ENCODE assay signal across 8 cellular contexts in the genomic region with DNA sequence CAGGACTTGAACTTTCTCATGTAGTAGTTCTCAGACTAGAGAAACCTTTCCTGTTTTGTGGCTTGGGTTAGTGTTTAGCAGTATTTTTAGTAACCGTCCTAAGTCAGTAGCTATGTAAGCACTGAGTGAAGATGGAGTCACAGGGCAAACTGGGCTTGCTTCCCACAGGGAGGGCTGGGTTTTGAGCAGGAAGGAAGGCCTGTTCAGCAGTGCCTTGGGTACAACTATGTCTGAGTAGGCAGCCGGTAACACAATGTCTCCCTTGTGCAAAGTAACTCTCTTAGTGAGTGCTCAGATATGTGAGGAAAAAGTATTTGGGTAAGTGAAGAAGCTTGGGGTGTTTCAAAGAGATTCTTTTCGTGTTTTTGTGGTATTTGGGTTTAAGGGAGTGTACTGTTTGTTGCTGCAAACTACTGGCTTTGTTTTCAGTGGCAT.
DNase-seq lines count a peak whose midpoint lies in the region; ATAC-seq and TF ChIP-seq lines count a peak whose summit lies in the region.

No MANE protein-coding gene starts in this region.

- peaks cover 8% of the 10 kb centered on the region for H3K4me1 Mint-ChIP-seq in GM23338

- no peaks in the 10 kb centered on the region for H3K9me3 ChIP-seq in right lobe of liver
- peaks cover 0 to 12% (median 0%) of the 10 kb centered on the region in 4 donors for H3K9me3 ChIP-seq in stomach

- H3K4me2 ChIP-seq in GM23338 = no peak overlapping the region

- TF ChIP-seq EP300 in stomach (IDR thresholded peaks at IDR 0.05) = no peak

- H2AFZ ChIP-seq in GM23338 = no peak overlapping the region

- H3K27ac Mint-ChIP-seq in GM23338 = peak overlapping the region; percentile 79

- H3K4me1 ChIP-seq in GM23338 (ENCODE audit: insufficient read depth) (no peaks in the 10 kb centered on the region), right lobe of liver (no peaks in the 10 kb centered on the region), stomach (peaks cover 14 to 56% (median 32%) of the 10 kb centered on the region in 4 donors)

- CTCF ChIA-PET in RWPE1 (lab: Yijun Ruan, JAX) = interaction anchor here (0.6 to 0.8 kb wide), 2 partner anchors 23 to 112 kb away, joined by 3 to 4 read pairs; no protein-coding TSS in a partner anchor

- H3K27ac ChIP-seq in GM23338 (ENCODE audit: low read depth) = no peak overlapping the region
- peak overlapping the region; percentile 41; the same call in 1 of the 2 replicates for H3K27ac ChIP-seq in RWPE1
- peak overlapping the region in 2 of 3 donors; percentile 1 to 30 for H3K27ac ChIP-seq in right lobe of liver
- peak overlapping the region; percentile 51 to 86 (median 76) for H3K27ac ChIP-seq in stomach

- H3K4me3 Mint-ChIP-seq in GM23338 = no peak overlapping the region

- H3K36me3 Mint-ChIP-seq in GM23338 (ENCODE audit: low read depth) = peaks cover 19% of the 10 kb centered on the region

- peak; percentile 95 for DNase-seq in Ammon's horn (ENCODE audit: low spot score)
- DNase-seq in GM23338 (ENCODE audit: low spot score) = peak; percentile 43
- DNase-seq in RWPE1 (ENCODE audit: low spot score) = peak; percentile 54
- peak; percentile 76 to 96 for DNase-seq in dermis microvascular lymphatic vessel endothelial cell (ENCODE audit: low read depth in 2 of 2)
- peak; percentile 39 to 63 (median 59) for DNase-seq in right lobe of liver
- DNase-seq in stomach = peak; percentile 90

- intact Hi-C loops in right lobe of liver (cut with DNase I) = no loop called here
- intact Hi-C loops in stomach (cut with DNase I; ENCODE audit: low total_unique reads) = no loop called here

- no peaks in the 10 kb centered on the region for H3K27me3 Mint-ChIP-seq in GM23338 (ENCODE audit: insufficient read depth, low read depth, poor library complexity)

- peak; percentile 82 for ATAC-seq in GM23338
- ATAC-seq in right lobe of liver = peak; percentile 78 to 97 (median 91)
- no peak for ATAC-seq in GM19023 (IDR thresholded peaks at IDR 0.05; ENCODE audit: unreplicated experiment)
- ATAC-seq in HG03135 (IDR thresholded peaks at IDR 0.05; ENCODE audit: unreplicated experiment) = no peak

- POLR2A ChIA-PET in RWPE1 (lab: Yijun Ruan, JAX; ENCODE audit: low non-redundant PET) = no interaction called here

- WGBS in right lobe of liver (ENCODE audit: insufficient coverage, low coverage, low lambda C conversion rate, missing lambda C conversion rate) = 43% methylated on average over 3 of the region's 3 CpGs
- WGBS in stomach, 5 donors = 3 to 11% (median 4%) methylated on average over 3 of the region's 3 CpGs

- H3K79me2 ChIP-seq in GM23338 (replicated peaks; ENCODE audit: insufficient read depth) = no peaks in the 10 kb centered on the region

- TF ChIP-seq CTCF in GM23338 (conservative IDR thresholded peaks at IDR 0.05; ENCODE audit: low read depth in 2 of 2) = no peak
- TF ChIP-seq CTCF in RWPE1 (conservative IDR thresholded peaks at IDR 0.05; ENCODE audit: low read depth) = no peak
- TF ChIP-seq CTCF in right lobe of liver (IDR thresholded peaks at IDR 0.05) = no peak
- no peak for TF ChIP-seq CTCF in stomach (IDR thresholded peaks at IDR 0.05)

- H3K4me3 ChIP-seq in GM23338 (no peak overlapping the region), right lobe of liver (no peak overlapping the region), stomach (peak overlapping the region in 3 of 4 donors; percentile 12 to 19 (median 17))

- no peaks in the 10 kb centered on the region; the same call in 1 of the 2 replicates for H4K20me1 ChIP-seq in GM23338 (replicated peaks; ENCODE audit: insufficient read depth)

- peaks cover 2% of the 10 kb centered on the region; the same call in 1 of the 3 replicates for H3K9me3 Mint-ChIP-seq in GM23338

- TF ChIP-seq POLR2A in right lobe of liver (IDR thresholded peaks at IDR 0.05) (no peak), stomach (IDR thresholded peaks at IDR 0.05) (peak in 1 of 4 donors; percentile 16)

- H3F3A ChIP-seq in GM23338 (replicated peaks; ENCODE audit: low read depth) = no peaks in the 10 kb centered on the region

- H3K36me3 ChIP-seq in GM23338 (ENCODE audit: insufficient read depth) = no peaks in the 10 kb centered on the region
- no peaks in the 10 kb centered on the region for H3K36me3 ChIP-seq in right lobe of liver
- peaks cover 0 to 15% (median 10%) of the 10 kb centered on the region in 4 donors for H3K36me3 ChIP-seq in stomach

- H3K27me3 ChIP-seq in GM23338 (ENCODE audit: insufficient read depth) = no peaks in the 10 kb centered on the region
- H3K27me3 ChIP-seq in right lobe of liver = no peaks in the 10 kb centered on the region
- no peaks in the 10 kb centered on the region for H3K27me3 ChIP-seq in stomach

- no peaks in the 10 kb centered on the region for H3K9me2 ChIP-seq in GM23338 (ENCODE audit: insufficient read depth)

TF ChIP-seq in GM23338, 12 proteins besides CTCF, POLR2A, EP300 and RAD21 (continues in another document):
- TF ChIP-seq, protein P1, sequence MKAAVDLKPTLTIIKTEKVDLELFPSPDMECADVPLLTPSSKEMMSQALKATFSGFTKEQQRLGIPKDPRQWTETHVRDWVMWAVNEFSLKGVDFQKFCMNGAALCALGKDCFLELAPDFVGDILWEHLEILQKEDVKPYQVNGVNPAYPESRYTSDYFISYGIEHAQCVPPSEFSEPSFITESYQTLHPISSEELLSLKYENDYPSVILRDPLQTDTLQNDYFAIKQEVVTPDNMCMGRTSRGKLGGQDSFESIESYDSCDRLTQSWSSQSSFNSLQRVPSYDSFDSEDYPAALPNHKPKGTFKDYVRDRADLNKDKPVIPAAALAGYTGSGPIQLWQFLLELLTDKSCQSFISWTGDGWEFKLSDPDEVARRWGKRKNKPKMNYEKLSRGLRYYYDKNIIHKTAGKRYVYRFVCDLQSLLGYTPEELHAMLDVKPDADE (IDR thresholded peaks at IDR 0.05) = no peak
- TF ChIP-seq ZNF114 (CRISPR knock-in tag; IDR thresholded peaks at IDR 0.05) = no peak
- no peak for TF ChIP-seq STAT1 (IDR thresholded peaks at IDR 0.05; ENCODE audit: unreplicated experiment)
- TF ChIP-seq EZH2 (IDR thresholded peaks at IDR 0.05; ENCODE audit: low read depth, unreplicated experiment) = no peak
- no peak for TF ChIP-seq NANOG (IDR thresholded peaks at IDR 0.05; ENCODE audit: borderline replicate concordance)
- TF ChIP-seq JUNB (IDR thresholded peaks at IDR 0.05; ENCODE audit: unreplicated experiment) = no peak
- TF ChIP-seq CREB1 (CRISPR knock-in tag; IDR thresholded peaks at IDR 0.05; ENCODE audit: low read depth) = no peak
- TF ChIP-seq, protein P2, sequence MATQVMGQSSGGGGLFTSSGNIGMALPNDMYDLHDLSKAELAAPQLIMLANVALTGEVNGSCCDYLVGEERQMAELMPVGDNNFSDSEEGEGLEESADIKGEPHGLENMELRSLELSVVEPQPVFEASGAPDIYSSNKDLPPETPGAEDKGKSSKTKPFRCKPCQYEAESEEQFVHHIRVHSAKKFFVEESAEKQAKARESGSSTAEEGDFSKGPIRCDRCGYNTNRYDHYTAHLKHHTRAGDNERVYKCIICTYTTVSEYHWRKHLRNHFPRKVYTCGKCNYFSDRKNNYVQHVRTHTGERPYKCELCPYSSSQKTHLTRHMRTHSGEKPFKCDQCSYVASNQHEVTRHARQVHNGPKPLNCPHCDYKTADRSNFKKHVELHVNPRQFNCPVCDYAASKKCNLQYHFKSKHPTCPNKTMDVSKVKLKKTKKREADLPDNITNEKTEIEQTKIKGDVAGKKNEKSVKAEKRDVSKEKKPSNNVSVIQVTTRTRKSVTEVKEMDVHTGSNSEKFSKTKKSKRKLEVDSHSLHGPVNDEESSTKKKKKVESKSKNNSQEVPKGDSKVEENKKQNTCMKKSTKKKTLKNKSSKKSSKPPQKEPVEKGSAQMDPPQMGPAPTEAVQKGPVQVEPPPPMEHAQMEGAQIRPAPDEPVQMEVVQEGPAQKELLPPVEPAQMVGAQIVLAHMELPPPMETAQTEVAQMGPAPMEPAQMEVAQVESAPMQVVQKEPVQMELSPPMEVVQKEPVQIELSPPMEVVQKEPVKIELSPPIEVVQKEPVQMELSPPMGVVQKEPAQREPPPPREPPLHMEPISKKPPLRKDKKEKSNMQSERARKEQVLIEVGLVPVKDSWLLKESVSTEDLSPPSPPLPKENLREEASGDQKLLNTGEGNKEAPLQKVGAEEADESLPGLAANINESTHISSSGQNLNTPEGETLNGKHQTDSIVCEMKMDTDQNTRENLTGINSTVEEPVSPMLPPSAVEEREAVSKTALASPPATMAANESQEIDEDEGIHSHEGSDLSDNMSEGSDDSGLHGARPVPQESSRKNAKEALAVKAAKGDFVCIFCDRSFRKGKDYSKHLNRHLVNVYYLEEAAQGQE (IDR thresholded peaks at IDR 0.05; ENCODE audit: unreplicated experiment) = no peak
- no peak for TF ChIP-seq EZH2phosphoT487 (IDR thresholded peaks at IDR 0.05; ENCODE audit: unreplicated experiment)
- no peak for TF ChIP-seq POLR2AphosphoS5 (IDR thresholded peaks at IDR 0.05; ENCODE audit: low read depth)

Comparison
In these comparisons a context has a peak if more than half of its experiments do, and no peak if none do; other contexts are left out.
1. DNase-seq: peak in every context shown above with its lines; median percentile 95 in Ammon's horn; 90 in stomach; 86 in dermis microvascular lymphatic vessel endothelial cell; 59 in right lobe of liver; 54 in RWPE1; 43 in GM23338.
2. ATAC-seq: peak in GM23338 (single experiment) and right lobe of liver (4 of 4); none in GM19023 (single experiment) and HG03135 (single experiment).
3. H3K4me3 ChIP-seq: peak in stomach (3 of 4); none in GM23338 (single experiment) and right lobe of liver (0 of 3).